Comparison of ENCODE assay signal across 1 cellular context in genomic region chr1:181295215-181295614, GRCh38.
TF ChIP-seq lines count a peak whose summit lies in the region.

No MANE protein-coding gene starts in this region.

TF ChIP-seq in A549, 52 proteins besides CTCF, POLR2A, EP300 and RAD21 (continued from another document):
- TF ChIP-seq REST (IDR thresholded peaks at IDR 0.05) (no peak), MAFK (IDR thresholded peaks at IDR 0.05; ENCODE audit: partially characterized antibody) (peak; percentile 93)
